In genomic region chr3:184944221-184944620, GRCh38 we compare ENCODE assay signal across 28 cellular contexts.
"Had no signal": no experiment of that assay in that cellular context is flagged by ENCODE, and none has a peak within 500 bp of the region (broad histone marks: within the 10 kb centered on the region; RNA-seq: fewer than 3 reads in every experiment).

No MANE protein-coding gene starts in this region.

- H3K9me3 Mint-ChIP-seq: activated B cell treated with CpG ODN at 0.5 μM for 24 hours; activated naive CD4-positive, alpha-beta T cell treated with anti-CD3 and anti-CD28 coated beads, Interleukin-2, amount 50 U/mL, for 72 hours; activated T-cell treated with anti-CD3 and anti-CD28 coated beads, Interleukin-2, amount 50 U/mL, for 24 hours; activated T-helper 17 cell treated with anti-CD3 and anti-CD28 coated beads, Interleukin-2, amount 50 U/mL, for 72 hours; immature natural killer cell; nephron progenitor cell; stimulated activated effector memory CD8-positive, alpha-beta T cell treated with anti-CD3 and anti-CD28 coated beads, Interleukin-12 subunit alpha, Interleukin-12 subunit beta, amount 100 ng/mL, for 72 hours; stimulated activated naive CD8-positive, alpha-beta T cell treated with anti-CD3 and anti-CD28 coated beads, Interleukin-15, amount 100 ng/mL, for 72 hours had no signal

- H3K27me3 ChIP-seq: adrenal gland, foreskin keratinocyte, right lobe of liver, tibial artery had no signal

- H3K36me3 ChIP-seq: adrenal gland, right lobe of liver had no signal

- H3K4me1 Mint-ChIP-seq: activated B cell treated with CpG ODN at 0.5 μM for 24 hours; activated CD4-positive, alpha-beta T cell treated with anti-CD3 and anti-CD28 coated beads for 36 hours; immature natural killer cell; stimulated activated effector memory CD8-positive, alpha-beta T cell treated with anti-CD3 and anti-CD28 coated beads, Interleukin-12 subunit alpha, Interleukin-12 subunit beta, amount 100 ng/mL, for 72 hours; stimulated activated naive CD8-positive, alpha-beta T cell treated with anti-CD3 and anti-CD28 coated beads, Interleukin-15, amount 100 ng/mL, for 72 hours had no signal

- FAIRE-seq: astrocyte had no signal

- DNase-seq: activated B cell treated with CpG ODN at 0.5 μM for 24 hours; activated CD4-positive, alpha-beta T cell treated with anti-CD3 and anti-CD28 coated beads for 36 hours; activated CD4-positive, alpha-beta T cell treated with anti-CD3 and anti-CD28 coated beads, Interleukin-2, amount 50 U/mL, for 4 hours; activated CD8-positive, alpha-beta memory T cell treated with anti-CD3 and anti-CD28 coated beads for 24 hours; activated CD8-positive, alpha-beta memory T cell treated with anti-CD3 and anti-CD28 coated beads, Interleukin-2, amount 50 U/mL, for 4 hours; activated T-cell treated with anti-CD3 and anti-CD28 coated beads, Interleukin-2, amount 50 U/mL, for 24 hours; adrenal gland; central memory CD4-positive, alpha-beta T cell; dermis blood vessel endothelial cell; effector CD8-positive, alpha-beta T cell; erythroblast; foreskin keratinocyte; immature natural killer cell; lower lobe of right lung; mesendoderm; mucosa of descending colon; nephron progenitor cell; nucleus accumbens; right lobe of liver; stimulated activated CD4-positive, alpha-beta T cell treated with anti-CD3 and anti-CD28 coated beads, Interleukin-1b, Interleukin-23, amount 100 ng/mL, for 48 hours; stimulated activated naive CD8-positive, alpha-beta T cell treated with anti-CD3 and anti-CD28 coated beads, Interleukin-15, amount 100 ng/mL, for 72 hours; tibial artery had no signal

- H3K4me3 Mint-ChIP-seq: activated B cell treated with CpG ODN at 0.5 μM for 24 hours; activated CD4-positive, alpha-beta T cell treated with anti-CD3 and anti-CD28 coated beads for 36 hours; activated T-cell treated with anti-CD3 and anti-CD28 coated beads, Interleukin-2, amount 50 U/mL, for 24 hours; activated T-helper 17 cell treated with anti-CD3 and anti-CD28 coated beads, Interleukin-2, amount 50 U/mL, for 72 hours; immature natural killer cell; nephron progenitor cell; stimulated activated effector memory CD8-positive, alpha-beta T cell treated with anti-CD3 and anti-CD28 coated beads, Interleukin-12 subunit alpha, Interleukin-12 subunit beta, amount 100 ng/mL, for 72 hours; stimulated activated naive CD8-positive, alpha-beta T cell treated with anti-CD3 and anti-CD28 coated beads, Interleukin-15, amount 100 ng/mL, for 72 hours had no signal

- H3K9me3 ChIP-seq: adrenal gland, lower lobe of right lung, mucosa of descending colon, right lobe of liver, tibial artery had no signal

- ATAC-seq: activated CD4-positive, alpha-beta T cell treated with anti-CD3 and anti-CD28 coated beads for 36 hours; activated naive CD4-positive, alpha-beta T cell treated with anti-CD3 and anti-CD28 coated beads, Interleukin-2, amount 50 U/mL, for 72 hours; activated T-helper 17 cell treated with anti-CD3 and anti-CD28 coated beads, Interleukin-2, amount 50 U/mL, for 72 hours; foreskin keratinocyte; left lobe of liver; lower lobe of right lung; mucosa of descending colon; right lobe of liver; stimulated activated effector memory CD8-positive, alpha-beta T cell treated with anti-CD3 and anti-CD28 coated beads, Interleukin-12 subunit alpha, Interleukin-12 subunit beta, amount 100 ng/mL, for 72 hours; stimulated activated naive CD8-positive, alpha-beta T cell treated with anti-CD3 and anti-CD28 coated beads, Interleukin-15, amount 100 ng/mL, for 72 hours had no signal

- H3K4me1 ChIP-seq: adrenal gland, foreskin keratinocyte, lower lobe of right lung, right lobe of liver, tibial artery had no signal

- H3K27me3 Mint-ChIP-seq: activated B cell treated with CpG ODN at 0.5 μM for 24 hours; activated CD4-positive, alpha-beta T cell treated with anti-CD3 and anti-CD28 coated beads for 36 hours; activated T-cell treated with anti-CD3 and anti-CD28 coated beads, Interleukin-2, amount 50 U/mL, for 24 hours; activated T-helper 17 cell treated with anti-CD3 and anti-CD28 coated beads, Interleukin-2, amount 50 U/mL, for 72 hours; stimulated activated naive CD8-positive, alpha-beta T cell treated with anti-CD3 and anti-CD28 coated beads, Interleukin-15, amount 100 ng/mL, for 72 hours had no signal

- H3K27ac ChIP-seq: adrenal gland, foreskin keratinocyte, lower lobe of right lung, right lobe of liver, skin epidermis, tibial artery had no signal

- H3K27ac Mint-ChIP-seq: activated B cell treated with CpG ODN at 0.5 μM for 24 hours; activated CD4-positive, alpha-beta T cell treated with anti-CD3 and anti-CD28 coated beads for 36 hours; activated naive CD4-positive, alpha-beta T cell treated with anti-CD3 and anti-CD28 coated beads, Interleukin-2, amount 50 U/mL, for 72 hours; activated T-cell treated with anti-CD3 and anti-CD28 coated beads, Interleukin-2, amount 50 U/mL, for 24 hours; activated T-helper 17 cell treated with anti-CD3 and anti-CD28 coated beads, Interleukin-2, amount 50 U/mL, for 72 hours; immature natural killer cell; nephron progenitor cell; stimulated activated effector memory CD8-positive, alpha-beta T cell treated with anti-CD3 and anti-CD28 coated beads, Interleukin-12 subunit alpha, Interleukin-12 subunit beta, amount 100 ng/mL, for 72 hours; stimulated activated naive CD8-positive, alpha-beta T cell treated with anti-CD3 and anti-CD28 coated beads, Interleukin-15, amount 100 ng/mL, for 72 hours had no signal

- H3K4me3 ChIP-seq: adrenal gland, lower lobe of right lung, mucosa of descending colon, right lobe of liver, skin epidermis, tibial artery had no signal
